8 cellular contexts compared by ENCODE assay signal in the genomic region with DNA sequence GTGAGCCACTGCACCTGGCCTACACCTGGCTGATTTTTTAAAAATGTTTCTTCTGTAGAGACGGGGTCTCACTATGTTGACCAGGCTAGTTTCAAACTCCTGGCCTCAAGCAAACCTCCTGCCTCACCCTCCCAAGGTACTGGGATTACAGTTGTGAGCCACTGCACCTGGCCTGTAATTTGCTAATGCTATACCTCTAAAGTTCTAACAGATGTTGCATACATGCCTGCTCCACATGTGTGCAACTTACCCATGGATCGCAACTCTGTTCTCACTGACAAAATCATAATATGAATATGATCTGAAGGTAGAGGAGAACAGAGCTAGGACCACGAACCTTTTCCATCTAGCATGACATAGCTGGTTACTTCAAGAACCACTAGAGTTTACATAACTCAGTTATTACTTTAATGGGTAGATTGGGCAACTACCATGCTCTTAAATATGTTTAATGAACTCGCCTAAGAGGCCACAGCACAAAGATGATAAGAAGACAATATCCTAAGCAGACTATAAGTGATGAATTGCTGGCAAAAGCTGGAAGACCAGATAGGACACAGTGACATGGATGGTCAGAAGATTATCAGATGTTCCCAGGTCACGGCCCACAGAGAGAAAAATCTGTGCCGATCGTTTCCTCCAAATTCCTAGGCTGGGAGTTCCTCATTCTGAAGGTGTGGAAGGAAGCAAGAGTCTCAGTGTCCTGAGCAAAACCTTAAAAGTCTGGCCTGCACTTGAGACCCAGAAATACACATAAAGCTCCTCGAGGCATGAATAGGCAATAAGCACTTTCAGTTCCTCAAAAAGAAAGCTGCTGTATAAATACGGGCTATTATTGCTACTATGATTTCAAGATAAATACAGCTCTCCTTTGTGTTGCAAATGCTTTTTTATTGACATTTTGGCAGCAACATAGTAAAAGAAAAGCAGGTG. TPM values are rescaled to one million over a fixed set of nuclear protein-coding genes. Genes with fewer than 3 reads are reported as not detected.
DNase-seq lines count a peak whose midpoint lies in the region; ATAC-seq lines count a peak whose summit lies in the region.

No MANE protein-coding gene starts in this region.

- ATAC-seq in GM18868 (IDR thresholded peaks at IDR 0.05; ENCODE audit: unreplicated experiment), result peak; percentile 81
- ATAC-seq in HG02798 (IDR thresholded peaks at IDR 0.05; ENCODE audit: poor library complexity, unreplicated experiment), result peak; percentile 79
- ATAC-seq in left cardiac atrium, result peak; percentile 34 to 50

- intact Hi-C loops in left cardiac atrium (cut with DNase I), result no loop called here

- DNase-seq in NCI-H2196 treated with DMSO at 0.1 percent for 48 hours (lab: John Stamatoyannopoulos, UW; ENCODE audit: unreplicated experiment), result peak; percentile 37
- DNase-seq in left cardiac atrium, result no peak
- no peak for DNase-seq in AG08395 (ENCODE audit: low spot score)
- DNase-seq in activated effector memory CD4-positive, alpha-beta T cell treated with Interleukin-2 at 50 U/mL for 16 hours, result no peak
- no peak for DNase-seq in NCI-H446 (lab: John Stamatoyannopoulos, UW)
- no peak for DNase-seq in A172 (ENCODE audit: low spot score)

RNA-seq across cellular contexts. Expression of a gene that starts 53.6 kb away (rescaled TPM):
- total RNA-seq in left cardiac atrium, result 10 to 100 TPM; 33.0 to 67.4 TPM
- 0.17 and 0.22 TPM in 2 replicates for total RNA-seq in A172 (2014; rRNA removed; shearing (Covaris generic))

RNA-seq across cellular contexts. Expression of a gene that starts 55.9 kb away (rescaled TPM):
- 10 to 100 TPM; 11.4 to 15.4 TPM for total RNA-seq in left cardiac atrium
- 2.1 and 2.4 TPM in 2 replicates for total RNA-seq in A172 (2014; rRNA removed; shearing (Covaris generic))

Comparison
In these comparisons a context has a peak if more than half of its experiments do, and no peak if none do; other contexts are left out.
1. RNA of a gene that starts 53.6 kb away (total RNA-seq): 33.0 to 67.4 TPM in left cardiac atrium; 0.17 to 0.22 TPM in A172; every median in the first group is over 10 times any median in the second.
2. Peak in every context shown above with its lines, with median percentiles within 50 percentile points of each other: ATAC-seq.